ENCODE assay signal across 1 cellular context in the genomic region with DNA sequence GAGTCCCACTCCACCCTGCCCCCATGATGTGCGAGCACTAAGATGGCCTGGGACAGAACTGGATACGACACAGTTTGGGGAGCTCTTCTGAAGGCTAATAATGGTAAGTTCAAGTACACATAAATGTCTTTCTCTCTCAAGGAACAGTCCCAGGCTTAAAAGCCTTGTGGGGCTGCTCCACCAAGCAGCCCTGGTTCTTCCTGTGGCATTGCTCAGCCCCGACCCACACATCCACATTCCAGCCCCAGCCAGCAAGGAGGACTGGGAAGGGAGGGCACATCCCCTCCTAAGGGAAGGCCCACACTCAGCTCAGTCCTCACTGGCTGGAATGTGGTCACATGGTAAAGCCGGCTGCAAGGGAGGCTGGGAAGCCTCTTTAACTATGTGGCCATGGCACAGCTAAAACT.
TF ChIP-seq lines count a peak whose summit lies in the region.

No MANE protein-coding gene starts in this region.

TF ChIP-seq in HepG2, 621 proteins besides CTCF, POLR2A, EP300 and RAD21:
- TF ChIP-seq ZNF143 (CRISPR knock-in tag; IDR thresholded peaks at IDR 0.05) (peak; percentile 49; the same call in 1 of the 2 replicates), NFYC (CRISPR knock-in tag; IDR thresholded peaks at IDR 0.05) (peak; percentile 18; the same call in 1 of the 2 replicates), TEAD3 (CRISPR knock-in tag; optimal IDR thresholded peaks at IDR 0.05; ENCODE audit: borderline replicate concordance) (peak; percentile 79), ZNF839 (CRISPR knock-in tag; IDR thresholded peaks at IDR 0.05; ENCODE audit: borderline replicate concordance) (no peak), ZNF878 (CRISPR knock-in tag; IDR thresholded peaks at IDR 0.05) (no peak)
- TF ChIP-seq, protein P1, sequence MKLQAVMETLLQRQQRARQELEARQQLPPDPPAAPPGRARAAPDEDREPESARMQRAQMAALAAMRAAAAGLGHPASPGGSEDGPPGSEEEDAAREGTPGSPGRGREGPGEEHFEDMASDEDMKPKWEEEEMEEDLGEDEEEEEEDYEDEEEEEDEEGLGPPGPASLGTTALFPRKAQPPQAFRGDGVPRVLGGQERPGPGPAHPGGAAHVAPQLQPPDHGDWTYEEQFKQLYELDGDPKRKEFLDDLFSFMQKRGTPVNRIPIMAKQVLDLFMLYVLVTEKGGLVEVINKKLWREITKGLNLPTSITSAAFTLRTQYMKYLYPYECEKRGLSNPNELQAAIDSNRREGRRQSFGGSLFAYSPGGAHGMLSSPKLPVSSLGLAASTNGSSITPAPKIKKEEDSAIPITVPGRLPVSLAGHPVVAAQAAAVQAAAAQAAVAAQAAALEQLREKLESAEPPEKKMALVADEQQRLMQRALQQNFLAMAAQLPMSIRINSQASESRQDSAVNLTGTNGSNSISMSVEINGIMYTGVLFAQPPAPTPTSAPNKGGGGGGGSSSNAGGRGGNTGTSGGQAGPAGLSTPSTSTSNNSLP (IDR thresholded peaks at IDR 0.05; ENCODE audit: low read depth, low read length) = no peak
- TF ChIP-seq, protein P2, sequence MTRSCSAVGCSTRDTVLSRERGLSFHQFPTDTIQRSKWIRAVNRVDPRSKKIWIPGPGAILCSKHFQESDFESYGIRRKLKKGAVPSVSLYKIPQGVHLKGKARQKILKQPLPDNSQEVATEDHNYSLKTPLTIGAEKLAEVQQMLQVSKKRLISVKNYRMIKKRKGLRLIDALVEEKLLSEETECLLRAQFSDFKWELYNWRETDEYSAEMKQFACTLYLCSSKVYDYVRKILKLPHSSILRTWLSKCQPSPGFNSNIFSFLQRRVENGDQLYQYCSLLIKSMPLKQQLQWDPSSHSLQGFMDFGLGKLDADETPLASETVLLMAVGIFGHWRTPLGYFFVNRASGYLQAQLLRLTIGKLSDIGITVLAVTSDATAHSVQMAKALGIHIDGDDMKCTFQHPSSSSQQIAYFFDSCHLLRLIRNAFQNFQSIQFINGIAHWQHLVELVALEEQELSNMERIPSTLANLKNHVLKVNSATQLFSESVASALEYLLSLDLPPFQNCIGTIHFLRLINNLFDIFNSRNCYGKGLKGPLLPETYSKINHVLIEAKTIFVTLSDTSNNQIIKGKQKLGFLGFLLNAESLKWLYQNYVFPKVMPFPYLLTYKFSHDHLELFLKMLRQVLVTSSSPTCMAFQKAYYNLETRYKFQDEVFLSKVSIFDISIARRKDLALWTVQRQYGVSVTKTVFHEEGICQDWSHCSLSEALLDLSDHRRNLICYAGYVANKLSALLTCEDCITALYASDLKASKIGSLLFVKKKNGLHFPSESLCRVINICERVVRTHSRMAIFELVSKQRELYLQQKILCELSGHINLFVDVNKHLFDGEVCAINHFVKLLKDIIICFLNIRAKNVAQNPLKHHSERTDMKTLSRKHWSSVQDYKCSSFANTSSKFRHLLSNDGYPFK (CRISPR knock-in tag; IDR thresholded peaks at IDR 0.05; ENCODE audit: borderline replicate concordance) = peak; percentile 23; the same call in 1 of the 2 replicates
- TF ChIP-seq, protein P3, sequence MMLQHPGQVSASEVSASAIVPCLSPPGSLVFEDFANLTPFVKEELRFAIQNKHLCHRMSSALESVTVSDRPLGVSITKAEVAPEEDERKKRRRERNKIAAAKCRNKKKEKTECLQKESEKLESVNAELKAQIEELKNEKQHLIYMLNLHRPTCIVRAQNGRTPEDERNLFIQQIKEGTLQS (CRISPR knock-in tag; IDR thresholded peaks at IDR 0.05) = no peak
